Comparison of ENCODE assay signal across 1 cellular context in the genomic region with DNA sequence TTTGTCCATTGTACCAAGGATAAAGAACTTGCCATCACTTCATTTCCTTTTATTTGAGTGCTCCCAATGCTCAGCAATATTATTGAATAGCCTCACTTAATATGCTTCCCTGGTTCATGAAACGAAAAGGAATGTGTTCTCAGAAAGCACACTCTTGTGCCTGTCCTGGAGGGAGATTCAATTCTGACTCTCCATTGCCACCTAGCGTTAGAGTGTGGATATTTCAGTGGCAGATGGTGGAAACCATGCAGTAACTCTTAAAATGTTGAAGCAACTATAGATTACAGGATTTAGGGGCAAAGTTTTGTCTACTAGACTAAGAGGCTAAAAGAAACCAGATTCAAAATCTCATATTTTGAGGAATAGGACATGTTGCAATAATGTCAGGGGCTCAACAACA.
TF ChIP-seq lines count a peak whose summit lies in the region.

No MANE protein-coding gene starts in this region.

TF ChIP-seq in H1, 55 proteins besides CTCF, POLR2A, EP300 and RAD21:
- TF ChIP-seq CHD1 (IDR thresholded peaks at IDR 0.05; ENCODE audit: low read depth, low read length) = no peak
- TF ChIP-seq SRF (IDR thresholded peaks at IDR 0.05; ENCODE audit: low read depth, low read length) = no peak
- TF ChIP-seq NRF1 (IDR thresholded peaks at IDR 0.05; ENCODE audit: low read depth, low read length) = no peak
- TF ChIP-seq BCL11A (IDR thresholded peaks at IDR 0.05; ENCODE audit: low read depth in 2 of 2, low read length in 2 of 2) = no peak
- no peak for TF ChIP-seq EGR1 (IDR thresholded peaks at IDR 0.05; ENCODE audit: borderline replicate concordance, low read depth, low read length)
- TF ChIP-seq GTF2F1 (IDR thresholded peaks at IDR 0.05; ENCODE audit: borderline replicate concordance, low read depth, low read length) = no peak
- no peak for TF ChIP-seq KDM5A (IDR thresholded peaks at IDR 0.05; ENCODE audit: low read length)
- TF ChIP-seq CEBPB (IDR thresholded peaks at IDR 0.05; ENCODE audit: low read depth, low read length) = no peak
- TF ChIP-seq, protein P1, sequence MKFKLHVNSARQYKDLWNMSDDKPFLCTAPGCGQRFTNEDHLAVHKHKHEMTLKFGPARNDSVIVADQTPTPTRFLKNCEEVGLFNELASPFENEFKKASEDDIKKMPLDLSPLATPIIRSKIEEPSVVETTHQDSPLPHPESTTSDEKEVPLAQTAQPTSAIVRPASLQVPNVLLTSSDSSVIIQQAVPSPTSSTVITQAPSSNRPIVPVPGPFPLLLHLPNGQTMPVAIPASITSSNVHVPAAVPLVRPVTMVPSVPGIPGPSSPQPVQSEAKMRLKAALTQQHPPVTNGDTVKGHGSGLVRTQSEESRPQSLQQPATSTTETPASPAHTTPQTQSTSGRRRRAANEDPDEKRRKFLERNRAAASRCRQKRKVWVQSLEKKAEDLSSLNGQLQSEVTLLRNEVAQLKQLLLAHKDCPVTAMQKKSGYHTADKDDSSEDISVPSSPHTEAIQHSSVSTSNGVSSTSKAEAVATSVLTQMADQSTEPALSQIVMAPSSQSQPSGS (IDR thresholded peaks at IDR 0.05; ENCODE audit: low read length) = no peak
- TF ChIP-seq, protein P2, sequence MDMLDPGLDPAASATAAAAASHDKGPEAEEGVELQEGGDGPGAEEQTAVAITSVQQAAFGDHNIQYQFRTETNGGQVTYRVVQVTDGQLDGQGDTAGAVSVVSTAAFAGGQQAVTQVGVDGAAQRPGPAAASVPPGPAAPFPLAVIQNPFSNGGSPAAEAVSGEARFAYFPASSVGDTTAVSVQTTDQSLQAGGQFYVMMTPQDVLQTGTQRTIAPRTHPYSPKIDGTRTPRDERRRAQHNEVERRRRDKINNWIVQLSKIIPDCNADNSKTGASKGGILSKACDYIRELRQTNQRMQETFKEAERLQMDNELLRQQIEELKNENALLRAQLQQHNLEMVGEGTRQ (IDR thresholded peaks at IDR 0.05; ENCODE audit: low read length) = no peak
- TF ChIP-seq RFX5 (IDR thresholded peaks at IDR 0.05; ENCODE audit: borderline replicate concordance, low read depth, low read length) = no peak
- no peak for TF ChIP-seq SP4 (IDR thresholded peaks at IDR 0.05; ENCODE audit: low read length)
- TF ChIP-seq HDAC2 (IDR thresholded peaks at IDR 0.05; ENCODE audit: borderline replicate concordance in 1 of 2, low read depth in 2 of 2, low read length in 2 of 2) = no peak
- TF ChIP-seq TBP (IDR thresholded peaks at IDR 0.05; ENCODE audit: low read depth, low read length) = no peak
- TF ChIP-seq SP1 (IDR thresholded peaks at IDR 0.05; ENCODE audit: low read depth, low read length) = no peak
